1 cellular context compared by ENCODE assay signal in genomic region chr2:207532676-207533075, GRCh38.
TF ChIP-seq lines count a peak whose summit lies in the region.

No MANE protein-coding gene starts in this region.

TF ChIP-seq in GM12878, 131 proteins besides CTCF, POLR2A, EP300 and RAD21 (continued from another document):
- TF ChIP-seq ZBTB33 (IDR thresholded peaks at IDR 0.05) (no peak), ZNF592 (IDR thresholded peaks at IDR 0.05) (no peak), HDAC2 (IDR thresholded peaks at IDR 0.05) (no peak), PBX3 (IDR thresholded peaks at IDR 0.05; ENCODE audit: insufficient replicate concordance, low read depth, low read length) (no peak), SUZ12 (IDR thresholded peaks at IDR 0.05; ENCODE audit: unreplicated experiment) (no peak), TCF3 (IDR thresholded peaks at IDR 0.05; ENCODE audit: borderline replicate concordance, insufficient read depth, low read depth, low read length) (no peak), JUNB (IDR thresholded peaks at IDR 0.05) (no peak), SRF (IDR thresholded peaks at IDR 0.05; ENCODE audit: low read depth in 2 of 2, low read length in 2 of 2) (no peak)
